In the genomic region with DNA sequence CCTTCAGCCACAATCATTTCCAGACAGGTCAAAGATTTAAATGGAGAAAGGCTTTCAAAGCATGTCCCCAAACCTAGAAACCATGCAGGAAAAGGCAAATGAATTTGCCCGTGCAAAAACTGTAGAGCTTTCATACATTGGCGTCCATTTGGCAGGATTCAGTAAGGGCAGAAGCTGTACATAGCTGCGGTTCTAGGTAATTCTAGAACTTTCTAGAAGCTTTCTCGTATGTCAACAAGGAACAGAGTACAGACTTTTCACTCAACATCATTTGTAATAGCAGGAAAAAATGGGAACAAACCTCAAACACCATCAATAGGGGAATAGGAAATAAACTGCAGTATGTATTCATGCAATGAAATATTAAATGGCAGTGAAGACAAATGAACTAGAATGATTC, we compare ENCODE assay signal across 15 cellular contexts. TPM values are rescaled to one million over a fixed set of nuclear protein-coding genes. Genes with fewer than 3 reads are reported as not detected.
DNase-seq lines count a peak whose midpoint lies in the region; ATAC-seq and TF ChIP-seq lines count a peak whose summit lies in the region.
"Had no signal": no experiment of that assay in that cellular context is flagged by ENCODE, and none has a peak within 500 bp of the region (broad histone marks: within the 10 kb centered on the region; RNA-seq: fewer than 3 reads in every experiment).

No MANE protein-coding gene starts in this region.

- peak overlapping the region; percentile 24 to 91 for H3K27ac ChIP-seq in left lung
- H3K27ac ChIP-seq in coronary artery = no peak overlapping the region

- H3K4me1 Mint-ChIP-seq in activated T-cell treated with anti-CD3 and anti-CD28 coated beads, Interleukin-2, amount 50 U/mL, for 72 hours (ENCODE audit: low read depth) = peaks cover 100% of the 10 kb centered on the region
- H3K4me1 Mint-ChIP-seq in activated CD4-positive, alpha-beta memory T cell treated with anti-CD3 and anti-CD28 coated beads, Interleukin-2, amount 10 ng/mL, durations not matched to agents 7 days and 5 days = peaks cover 97% of the 10 kb centered on the region
- peaks cover 34% of the 10 kb centered on the region for H3K4me1 Mint-ChIP-seq in type B pancreatic cell (ENCODE audit: unreplicated experiment)

- CTCF ChIA-PET in activated CD4-positive, alpha-beta memory T cell treated with anti-CD3 and anti-CD28 coated beads, Interleukin-2, amount 10 ng/mL, durations not matched to agents 7 days and 5 days (lab: Charles Lee) = interaction anchor here (1.0 to 2.0 kb wide), 2 partner anchors 12 to 93 kb away, joined by 3 to 7 read pairs; no protein-coding TSS in a partner anchor

- H3K4me3 ChIP-seq in left lung = no peak overlapping the region
- no peak overlapping the region for H3K4me3 ChIP-seq in coronary artery
- H3K4me3 ChIP-seq: HAP-1 had no signal

- H3K4me1 ChIP-seq in left lung = peaks cover 7 to 86% of the 10 kb centered on the region in 2 donors
- H3K4me1 ChIP-seq: HAP-1 had no signal

- H3K27me3 ChIP-seq in left lung = no peaks in the 10 kb centered on the region

- H3K9me3 Mint-ChIP-seq in activated T-cell treated with anti-CD3 and anti-CD28 coated beads, Interleukin-2, amount 50 U/mL, for 72 hours = no peaks in the 10 kb centered on the region
- H3K9me3 Mint-ChIP-seq in activated CD4-positive, alpha-beta memory T cell treated with anti-CD3 and anti-CD28 coated beads, Interleukin-2, amount 10 ng/mL, durations not matched to agents 7 days and 5 days = no peaks in the 10 kb centered on the region
- H3K9me3 Mint-ChIP-seq in type B pancreatic cell = no peaks in the 10 kb centered on the region
- H3K9me3 Mint-ChIP-seq: nephron had no signal

- no peaks in the 10 kb centered on the region for H3K36me3 Mint-ChIP-seq in activated T-cell treated with anti-CD3 and anti-CD28 coated beads, Interleukin-2, amount 50 U/mL, for 72 hours (ENCODE audit: insufficient read depth in 2 of 2)
- peaks cover 41% of the 10 kb centered on the region for H3K36me3 Mint-ChIP-seq in activated CD4-positive, alpha-beta memory T cell treated with anti-CD3 and anti-CD28 coated beads, Interleukin-2, amount 10 ng/mL, durations not matched to agents 7 days and 5 days (ENCODE audit: low read depth)
- peaks cover 5% of the 10 kb centered on the region for H3K36me3 Mint-ChIP-seq in type B pancreatic cell

- intact Hi-C loops in left lung (cut with DNase I) = no loop called here

- no peaks in the 10 kb centered on the region for H3K27me3 Mint-ChIP-seq in activated T-cell treated with anti-CD3 and anti-CD28 coated beads, Interleukin-2, amount 50 U/mL, for 72 hours (ENCODE audit: low read depth)
- H3K27me3 Mint-ChIP-seq in activated CD4-positive, alpha-beta memory T cell treated with anti-CD3 and anti-CD28 coated beads, Interleukin-2, amount 10 ng/mL, durations not matched to agents 7 days and 5 days = no peaks in the 10 kb centered on the region
- no peaks in the 10 kb centered on the region for H3K27me3 Mint-ChIP-seq in type B pancreatic cell

- POLR2A ChIA-PET in activated CD4-positive, alpha-beta memory T cell treated with anti-CD3 and anti-CD28 coated beads, Interleukin-2, amount 10 ng/mL, durations not matched to agents 7 days and 5 days (lab: Charles Lee) = interaction anchor here (0.7 to 6.4 kb wide), 8 partner anchors 8 to 91 kb away, joined by 3 to 148 read pairs (median 4); a partner anchor contains a TSS

- no peak for DNase-seq in activated T-cell treated with anti-CD3 and anti-CD28 coated beads, Interleukin-2, amount 50 U/mL, for 72 hours
- DNase-seq in activated T-cell treated with anti-CD3 and anti-CD28 coated beads for 4 hours (no peak), left lung (no peak), type B pancreatic cell (ENCODE audit: extremely low spot score, unreplicated experiment) (no peak), GM10266 (ENCODE audit: extremely low spot score) (no peak), NOMO-1 treated with dmso at 0.1 percent for 144 hours (lab: John Stamatoyannopoulos, UW; ENCODE audit: unreplicated experiment) (no peak), coronary artery (ENCODE audit: low spot score) (no peak)
- DNase-seq in activated CD4-positive, alpha-beta memory T cell treated with anti-CD3 and anti-CD28 coated beads, Interleukin-2, amount 10 ng/mL, durations not matched to agents 7 days and 5 days = no peak
- DNase-seq: DMS79 treated with DMSO at 0.1 percent for 48 hours, hippocampal formation, IMR-90, NCI-H1048, SHP77 had no signal

- ATAC-seq in activated T-cell treated with anti-CD3 and anti-CD28 coated beads, Interleukin-2, amount 50 U/mL, for 72 hours (replicated peaks in 1 of 2) = no peak
- no peak for ATAC-seq in left lung

- peak overlapping the region in 1 of 2 donors; percentile 5 for H3K4me3 Mint-ChIP-seq in activated T-cell treated with anti-CD3 and anti-CD28 coated beads, Interleukin-2, amount 50 U/mL, for 72 hours
- H3K4me3 Mint-ChIP-seq in activated CD4-positive, alpha-beta memory T cell treated with anti-CD3 and anti-CD28 coated beads, Interleukin-2, amount 10 ng/mL, durations not matched to agents 7 days and 5 days = no peak overlapping the region
- no peak overlapping the region for H3K4me3 Mint-ChIP-seq in type B pancreatic cell
- H3K4me3 Mint-ChIP-seq: nephron had no signal

- peak overlapping the region; percentile 14 for H3K27ac Mint-ChIP-seq in activated T-cell treated with anti-CD3 and anti-CD28 coated beads, Interleukin-2, amount 50 U/mL, for 72 hours
- peak overlapping the region; percentile 100 for H3K27ac Mint-ChIP-seq in activated CD4-positive, alpha-beta memory T cell treated with anti-CD3 and anti-CD28 coated beads, Interleukin-2, amount 10 ng/mL, durations not matched to agents 7 days and 5 days
- peak overlapping the region; percentile 89 for H3K27ac Mint-ChIP-seq in type B pancreatic cell
- H3K27ac Mint-ChIP-seq: nephron had no signal

- no peak for TF ChIP-seq CTCF in left lung (IDR thresholded peaks at IDR 0.05)
- no peak for TF ChIP-seq CTCF in type B pancreatic cell (conservative IDR thresholded peaks at IDR 0.05)
- TF ChIP-seq CTCF in GM10266 (IDR thresholded peaks at IDR 0.05; ENCODE audit: control insufficient read depth, insufficient read depth, low read depth, missing control alignments) = no peak
- no peak for TF ChIP-seq CTCF in coronary artery (IDR thresholded peaks at IDR 0.05)

- H3K9me3 ChIP-seq in left lung = no peaks in the 10 kb centered on the region
- H3K9me3 ChIP-seq: HAP-1 had no signal

- H3K36me3 ChIP-seq in left lung = peaks cover 0 to 10% of the 10 kb centered on the region in 2 donors
- H3K36me3 ChIP-seq: HAP-1 had no signal

RNA-seq across cellular contexts. Expression of a gene that starts 11.1 kb away (rescaled TPM):
- total RNA-seq in activated T-cell treated with anti-CD3 and anti-CD28 coated beads, Interleukin-2, amount 50 U/mL, for 72 hours = 10 to 100 TPM; 50.7 to 68.2 TPM
- 10 to 100 TPM; 53.7 to 56.2 TPM for total RNA-seq in activated CD4-positive, alpha-beta memory T cell treated with anti-CD3 and anti-CD28 coated beads, Interleukin-2, amount 10 ng/mL, durations not matched to agents 7 days and 5 days
- total RNA-seq in left lung (10 to 100 TPM; 83.2 to 89.7 TPM), type B pancreatic cell (ENCODE audit: low replicate concordance) (29.4 and 67.6 TPM in 2 replicates)

Comparison
In these comparisons a context has a peak if more than half of its experiments do, and no peak if none do; other contexts are left out.
1. H3K27ac Mint-ChIP-seq: peak in every context shown above with its lines; median percentile 100 in activated CD4-positive, alpha-beta memory T cell treated with anti-CD3 and anti-CD28 coated beads, Interleukin-2, amount 10 ng/mL, durations not matched to agents 7 days and 5 days; 89 in type B pancreatic cell; 14 in activated T-cell treated with anti-CD3 and anti-CD28 coated beads, Interleukin-2, amount 50 U/mL, for 72 hours.
2. H3K27ac ChIP-seq: peak in left lung (2 of 2); none in coronary artery (0 of 2).